Comparison of ENCODE assay signal across 19 cellular contexts in the genomic region with DNA sequence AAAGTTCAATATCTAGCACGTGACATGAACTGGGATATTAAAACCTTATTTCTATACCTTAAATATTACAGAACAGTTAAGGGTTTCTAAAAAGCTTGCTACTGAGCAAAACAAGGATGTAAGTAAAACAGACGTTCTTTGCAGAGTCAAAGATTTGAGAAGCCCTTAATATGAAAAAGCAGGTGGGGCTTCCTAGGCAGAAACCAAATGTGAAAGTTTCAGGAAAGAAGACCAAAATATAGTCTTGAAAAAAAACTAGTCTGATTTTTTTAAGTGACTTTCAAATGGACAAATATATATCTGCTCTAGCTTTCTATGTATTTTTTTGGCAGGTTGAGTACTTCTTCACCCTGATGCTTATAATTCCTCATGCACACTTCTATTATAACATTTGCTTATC.
DNase-seq lines count a peak whose midpoint lies in the region; ATAC-seq and TF ChIP-seq lines count a peak whose summit lies in the region.
"Had no signal": no experiment of that assay in that cellular context is flagged by ENCODE, and none has a peak within 500 bp of the region (broad histone marks: within the 10 kb centered on the region; RNA-seq: fewer than 3 reads in every experiment).

No MANE protein-coding gene starts in this region.

- H4K20me1 ChIP-seq in OCI-LY3 (ENCODE audit: insufficient read depth, low read length), result no peaks in the 10 kb centered on the region

- no peaks in the 10 kb centered on the region for H3K27me3 ChIP-seq in OCI-LY3 (ENCODE audit: low read depth, low read length)
- H3K27me3 ChIP-seq: dorsolateral prefrontal cortex, neural progenitor cell had no signal

- peak overlapping the region; percentile 61 for H3K4me2 ChIP-seq in OCI-LY3 (ENCODE audit: low read length)
- H3K4me2 ChIP-seq: neural progenitor cell had no signal

- DNase-seq in GM12865 (ENCODE audit: low read depth) (peak; percentile 17), memory B cell (ENCODE audit: low spot score in 2 of 2) (no peak), substantia nigra (lab: John Stamatoyannopoulos, UW) (no peak)
- no peak for DNase-seq in natural killer cell treated with Interleukin-12 subunit alpha and Interleukin-12 subunit beta and Interleukin-15 and Interleukin-18, amount 100 ng/mL, for 72 hours (ENCODE audit: low spot score)
- DNase-seq in stimulated activated CD4-positive, alpha-beta T cell treated with anti-CD3 and anti-CD28 coated beads, Interleukin-4, amount 100 ng/mL, for 24 hours, result no peak
- no peak for DNase-seq in T-helper 2 cell treated with Interferon-gamma antibody and Interleukin-4, amounts not matched to agents 5 μg/mL and 100 μg/mL, for 36 hours (ENCODE audit: low spot score)
- DNase-seq: activated CD4-positive, alpha-beta T cell treated with anti-CD3 and anti-CD28 coated beads for 4 hours; dorsolateral prefrontal cortex; foreskin melanocyte; kidney glomerular epithelial cell; NCI-H226; psoas muscle; stimulated activated CD8-positive, alpha-beta memory T cell treated with anti-CD3 and anti-CD28 coated beads, Interleukin-4, amount 100 ng/mL, for 48 hours had no signal

- peak overlapping the region; percentile 24 for H3K27ac ChIP-seq in OCI-LY3 (ENCODE audit: low read length)
- peak overlapping the region; percentile 18 for H3K27ac ChIP-seq in substantia nigra (ENCODE audit: low read depth, low read length, poor library complexity, severe bottlenecking)
- H3K27ac ChIP-seq: neural progenitor cell, psoas muscle, thoracic aorta had no signal

- H3K4me3 ChIP-seq in GM12865 (ENCODE audit: low read depth, low read length) (no peak overlapping the region), OCI-LY3 (ENCODE audit: low read length) (no peak overlapping the region)
- H3K4me3 ChIP-seq: HAP-1, neural progenitor cell, psoas muscle, thoracic aorta had no signal

- peaks cover 6% of the 10 kb centered on the region for H3K79me2 ChIP-seq in OCI-LY3 (ENCODE audit: low read length)

- H3K9ac ChIP-seq in OCI-LY3 (ENCODE audit: low read length), result no peak overlapping the region
- H3K9ac ChIP-seq: neural progenitor cell had no signal

- peaks cover 16% of the 10 kb centered on the region for H3K4me1 Mint-ChIP-seq in memory B cell
- no peaks in the 10 kb centered on the region for H3K4me1 Mint-ChIP-seq in natural killer cell treated with Interleukin-12 subunit alpha and Interleukin-12 subunit beta and Interleukin-15 and Interleukin-18, amount 100 ng/mL, for 72 hours (ENCODE audit: low read depth in 2 of 2)
- peaks cover 3% of the 10 kb centered on the region for H3K4me1 Mint-ChIP-seq in T-helper 2 cell treated with Interferon-gamma antibody and Interleukin-4, amounts not matched to agents 5 μg/mL and 100 μg/mL, for 36 hours (ENCODE audit: low read depth)

- H3K27ac Mint-ChIP-seq in memory B cell, result peak overlapping the region; percentile 32
- H3K27ac Mint-ChIP-seq in natural killer cell treated with Interleukin-12 subunit alpha and Interleukin-12 subunit beta and Interleukin-15 and Interleukin-18, amount 100 ng/mL, for 72 hours, result no peak overlapping the region
- H3K27ac Mint-ChIP-seq in T-helper 2 cell treated with Interferon-gamma antibody and Interleukin-4, amounts not matched to agents 5 μg/mL and 100 μg/mL, for 36 hours, result no peak overlapping the region
- H3K27ac Mint-ChIP-seq: activated T-helper 2 cell treated with anti-CD3 and anti-CD28 coated beads, Interferon-gamma antibody, Interleukin-2, Interleukin-4, amounts not matched to agents 10 μg/mL and 5 μg/mL and 100 μg/mL, durations not matched to agents 14 hours and 24 hours and 36 hours; neural progenitor cell had no signal

- H3K36me3 Mint-ChIP-seq in memory B cell, result no peaks in the 10 kb centered on the region
- H3K36me3 Mint-ChIP-seq in natural killer cell treated with Interleukin-12 subunit alpha and Interleukin-12 subunit beta and Interleukin-15 and Interleukin-18, amount 100 ng/mL, for 72 hours, result no peaks in the 10 kb centered on the region
- no peaks in the 10 kb centered on the region for H3K36me3 Mint-ChIP-seq in T-helper 2 cell treated with Interferon-gamma antibody and Interleukin-4, amounts not matched to agents 5 μg/mL and 100 μg/mL, for 36 hours (ENCODE audit: low read depth)

- peaks cover 46% of the 10 kb centered on the region for H3K4me1 ChIP-seq in OCI-LY3 (ENCODE audit: low read length)
- H3K4me1 ChIP-seq: psoas muscle had no signal

- H3K36me3 ChIP-seq in OCI-LY3 (replicated peaks; ENCODE audit: low read depth, low read length), result no peaks in the 10 kb centered on the region
- H3K36me3 ChIP-seq: HAP-1, neural progenitor cell, thoracic aorta had no signal

- no peak for ATAC-seq in memory B cell (ENCODE audit: low read depth)
- ATAC-seq in natural killer cell treated with Interleukin-12 subunit alpha and Interleukin-12 subunit beta and Interleukin-15 and Interleukin-18, amount 100 ng/mL, for 72 hours, result no peak
- no peak for ATAC-seq in GM21360 (IDR thresholded peaks at IDR 0.05; ENCODE audit: unreplicated experiment)

- H3K27me3 Mint-ChIP-seq in memory B cell, result no peaks in the 10 kb centered on the region
- peaks cover 4 to 8% of the 10 kb centered on the region in 2 donors for H3K27me3 Mint-ChIP-seq in natural killer cell treated with Interleukin-12 subunit alpha and Interleukin-12 subunit beta and Interleukin-15 and Interleukin-18, amount 100 ng/mL, for 72 hours
- H3K27me3 Mint-ChIP-seq in T-helper 2 cell treated with Interferon-gamma antibody and Interleukin-4, amounts not matched to agents 5 μg/mL and 100 μg/mL, for 36 hours (ENCODE audit: low read depth), result no peaks in the 10 kb centered on the region

- no peaks in the 10 kb centered on the region for H3K9me3 Mint-ChIP-seq in memory B cell
- no peaks in the 10 kb centered on the region for H3K9me3 Mint-ChIP-seq in natural killer cell treated with Interleukin-12 subunit alpha and Interleukin-12 subunit beta and Interleukin-15 and Interleukin-18, amount 100 ng/mL, for 72 hours
- no peaks in the 10 kb centered on the region for H3K9me3 Mint-ChIP-seq in T-helper 2 cell treated with Interferon-gamma antibody and Interleukin-4, amounts not matched to agents 5 μg/mL and 100 μg/mL, for 36 hours
- H3K9me3 Mint-ChIP-seq: activated T-helper 2 cell treated with anti-CD3 and anti-CD28 coated beads, Interferon-gamma antibody, Interleukin-2, Interleukin-4, amounts not matched to agents 10 μg/mL and 5 μg/mL and 100 μg/mL, durations not matched to agents 14 hours and 24 hours and 36 hours; neural progenitor cell had no signal

- TF ChIP-seq CTCF in GM12865 (IDR thresholded peaks at IDR 0.05; ENCODE audit: insufficient read depth, low read depth, low read length, missing control alignments) (no peak), OCI-LY3 (IDR thresholded peaks at IDR 0.05; ENCODE audit: low read depth, low read length) (no peak)

- no peak overlapping the region for H3K4me3 Mint-ChIP-seq in memory B cell
- H3K4me3 Mint-ChIP-seq in natural killer cell treated with Interleukin-12 subunit alpha and Interleukin-12 subunit beta and Interleukin-15 and Interleukin-18, amount 100 ng/mL, for 72 hours, result no peak overlapping the region
- H3K4me3 Mint-ChIP-seq in T-helper 2 cell treated with Interferon-gamma antibody and Interleukin-4, amounts not matched to agents 5 μg/mL and 100 μg/mL, for 36 hours, result no peak overlapping the region
- H3K4me3 Mint-ChIP-seq: neural progenitor cell had no signal

- no peak overlapping the region for H2AFZ ChIP-seq in OCI-LY3 (ENCODE audit: low read depth, low read length)
- H2AFZ ChIP-seq: neural progenitor cell had no signal

- no peaks in the 10 kb centered on the region for H3K9me3 ChIP-seq in OCI-LY3 (ENCODE audit: insufficient read depth, low read length)
- H3K9me3 ChIP-seq: HAP-1, psoas muscle, thoracic aorta had no signal
